ENCODE assay signal across 8 cellular contexts in the genomic region with DNA sequence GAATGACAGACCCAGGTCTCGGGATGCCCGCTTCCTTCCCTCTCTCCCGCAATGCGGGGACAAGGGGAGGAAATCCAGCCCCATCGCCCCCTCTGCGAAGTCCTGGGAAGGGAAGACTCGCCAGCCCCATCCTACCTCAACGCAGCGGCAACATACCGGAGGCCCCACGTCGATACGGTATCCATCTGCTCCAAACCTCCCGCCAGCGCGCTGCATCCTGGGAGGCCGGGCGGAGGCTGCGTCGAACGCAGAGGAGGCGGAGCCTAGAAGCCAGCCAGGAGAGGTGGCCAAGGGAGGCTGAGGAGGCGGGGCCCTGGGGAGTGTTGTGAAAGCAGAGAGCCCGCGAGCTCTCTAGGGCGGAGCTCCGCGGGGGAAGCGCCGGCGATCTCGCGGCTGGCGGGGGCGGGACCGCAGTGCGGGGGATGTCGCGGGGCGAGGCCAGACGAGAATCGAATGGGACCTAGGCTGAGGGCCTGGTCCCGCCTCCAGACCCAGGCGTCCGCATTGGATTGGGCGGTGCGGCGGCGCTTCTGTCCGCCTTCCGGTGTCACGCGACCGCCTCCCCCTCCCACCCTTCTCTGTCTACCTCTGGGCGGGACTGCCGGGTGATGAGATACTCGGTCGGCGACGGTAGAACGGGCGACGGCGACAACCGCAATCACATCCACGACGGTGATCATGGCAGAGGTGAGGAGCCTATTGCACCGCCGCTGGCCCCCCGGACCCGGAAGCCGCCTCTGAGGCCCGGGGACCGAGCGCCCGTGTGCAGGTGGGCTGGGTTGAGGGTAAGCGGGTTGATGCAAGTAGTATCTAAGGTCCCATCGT. TPM values are rescaled to one million over a fixed set of nuclear protein-coding genes. Genes with fewer than 3 reads are reported as not detected.
DNase-seq lines count a peak whose midpoint lies in the region; ATAC-seq and TF ChIP-seq lines count a peak whose summit lies in the region.

A gene (minus strand): TSS at position 219 of the 825 bp plus-strand sequence. CDS start 7,559 bp downstream, outside the sequence.
A gene (plus strand): TSS at position 571 of the 825 bp plus-strand sequence. CDS start 108 bp downstream, at position 679.

- H3K4me2 ChIP-seq in PC-3 (ENCODE audit: low read length), result peak within 1 kb of the TSS; percentile 92

- intact Hi-C loops in PC-3 (cut with micrococcal nuclease), result loop anchor here (2.0 to 5.0 kb wide), 3 partner anchors 49 to 269 kb away; no protein-coding TSS in a partner anchor

- peaks cover 8% of the 10 kb centered on the region for H3K36me3 ChIP-seq in PC-3 (ENCODE audit: low read depth, low read length)

- no TSS peak for BruUV-seq in PC-3 (replicated peaks; lab: Mats Ljungman, UMichigan)

- H3K27me3 ChIP-seq in PC-3 (ENCODE audit: low read length), result no peaks in the 10 kb centered on the region

- H3K79me2 ChIP-seq in PC-3 (ENCODE audit: low read length), result peaks cover 65% of the 10 kb centered on the region

- POLR2A ChIA-PET in PC-3 (lab: Charles Lee; ENCODE audit: unreplicated experiment), result interaction anchor here (0.6 kb wide), 2 partner anchors 844 to 1204 kb away, joined by 3 to 4 read pairs; no protein-coding TSS in a partner anchor

- H3K4me1 ChIP-seq in PC-3 (ENCODE audit: insufficient read depth, low read length), result peaks cover 15% of the 10 kb centered on the region; the same call in 1 of the 2 replicates

- no peaks in the 10 kb centered on the region for H3K9me3 ChIP-seq in PC-3 (ENCODE audit: low read length)

- no peaks in the 10 kb centered on the region for H4K20me1 ChIP-seq in PC-3 (ENCODE audit: low read length)

- CTCF ChIA-PET in PC-3 (lab: Charles Lee), result interaction anchor here (0.7 kb wide), 1 partner anchor 73 kb away, joined by 3 read pairs; no protein-coding TSS in a partner anchor

- H3F3A ChIP-seq in PC-3 (ENCODE audit: low read length, unreplicated experiment), result no peaks in the 10 kb centered on the region

- peak within 1 kb of the TSS; percentile 93 for H3K9ac ChIP-seq in PC-3 (ENCODE audit: low read length)

- peak; percentile 97 for ATAC-seq in GM21717 (IDR thresholded peaks at IDR 0.05; ENCODE audit: unreplicated experiment)
- ATAC-seq in PC-3, result peak; percentile 97

- no peaks in the 10 kb centered on the region for H3K9me2 ChIP-seq in PC-3 (replicated peaks; ENCODE audit: low read length)

- peak; percentile 94 for DNase-seq in DMS53 (lab: John Stamatoyannopoulos, UW)
- peak; percentile 87 for DNase-seq in Jurkat, Clone E6-1 (ENCODE audit: low read depth, low spot score)
- peak; percentile 95 for DNase-seq in PC-3
- peak; percentile 92 for DNase-seq in activated T-cell treated with anti-CD3 and anti-CD28 coated beads, Interleukin-2, amount 50 U/mL, for 1 hour
- DNase-seq in epithelial cell of proximal tubule (ENCODE audit: low read depth), result peak; percentile 46
- DNase-seq in mucosa of gallbladder (ENCODE audit: low spot score), result peak; percentile 94
- peak; percentile 89 for DNase-seq in stimulated activated CD8-positive, alpha-beta memory T cell treated with anti-CD3 and anti-CD28 coated beads, Interleukin-4, amount 100 ng/mL, for 24 hours (ENCODE audit: low read depth)

- peak within 1 kb of the TSS; percentile 86 for H2AFZ ChIP-seq in PC-3 (ENCODE audit: low read length)

- no peak within 1 kb of the TSS for H3K27ac ChIP-seq in PC-3 (ENCODE audit: low read length)

- H3K4me3 ChIP-seq in Jurkat, Clone E6-1 (ENCODE audit: low read length), result peak within 1 kb of the TSS; percentile 78
- H3K4me3 ChIP-seq in PC-3 (ENCODE audit: low read length) (peak within 1 kb of the TSS; percentile 93), epithelial cell of proximal tubule (ENCODE audit: low read depth, low read length) (peak within 1 kb of the TSS; percentile 87)

- TF ChIP-seq CTCF in PC-3 (conservative IDR thresholded peaks at IDR 0.05; ENCODE audit: low read depth, low read length) (no peak), epithelial cell of proximal tubule (conservative IDR thresholded peaks at IDR 0.05; ENCODE audit: low read depth, low read length) (no peak)

RNA-seq across cellular contexts. Expression of the first gene that starts in this region (rescaled TPM):
- polyA plus RNA-seq in Jurkat, Clone E6-1 (2012; ENCODE audit: insufficient read depth, insufficient read length), result 7.4 TPM
- 7.9 and 11.6 TPM in 2 replicates for total RNA-seq in PC-3 (2014; rRNA removed)
- total RNA-seq in epithelial cell of proximal tubule, result 3.0 and 5.9 TPM in 2 replicates
- total RNA-seq in mucosa of gallbladder, result 0.92 TPM

RNA-seq across cellular contexts. Expression of the second gene that starts in this region (rescaled TPM):
- 15.5 TPM for polyA plus RNA-seq in Jurkat, Clone E6-1 (2012; ENCODE audit: insufficient read depth, insufficient read length)
- total RNA-seq in PC-3 (2014; rRNA removed) (6.7 and 11.6 TPM in 2 replicates), epithelial cell of proximal tubule (6.8 and 9.9 TPM in 2 replicates), mucosa of gallbladder (12.2 TPM)
